19 cellular contexts compared by ENCODE assay signal in genomic region chr7:112163021-112163310, GRCh38. TPM values are rescaled to one million over a fixed set of nuclear protein-coding genes. Genes with fewer than 3 reads are reported as not detected.
DNase-seq lines count a peak whose midpoint lies in the region; ATAC-seq, FAIRE-seq and TF ChIP-seq lines count a peak whose summit lies in the region.
"Had no signal": no experiment of that assay in that cellular context is flagged by ENCODE, and none has a peak within 500 bp of the region (broad histone marks: within the 10 kb centered on the region; RNA-seq: fewer than 3 reads in every experiment).

No MANE protein-coding gene starts in this region.

- dilution Hi-C loops in endothelial cell of umbilical vein (cut with MboI; ENCODE audit: extremely low pct_ligation_motif_present, low sequenced_read_pairs), result no loop called here

- ATAC-seq in SK-N-SH treated with all-trans-retinoic acid at 6 μM for 48 hours (no peak), GM19467 (IDR thresholded peaks at IDR 0.05; ENCODE audit: unreplicated experiment) (no peak)

- H4K20me1 ChIP-seq in SK-N-SH (ENCODE audit: insufficient read depth) (no peaks in the 10 kb centered on the region), endothelial cell of umbilical vein (replicated peaks; ENCODE audit: control insufficient read depth, extremely low read depth, insufficient read depth, low read length) (no peaks in the 10 kb centered on the region)

- TF ChIP-seq POLR2A in endothelial cell of umbilical vein (IDR thresholded peaks at IDR 0.05; ENCODE audit: low read depth, low read length) (no peak), uterus (IDR thresholded peaks at IDR 0.05) (no peak)

- no peaks in the 10 kb centered on the region for H3K9me1 ChIP-seq in endothelial cell of umbilical vein (replicated peaks; ENCODE audit: control insufficient read depth, extremely low read depth, insufficient read depth, low read length)

- H3F3A ChIP-seq in SK-N-SH (replicated peaks; ENCODE audit: insufficient read depth), result peaks cover 13% of the 10 kb centered on the region

- H3K27me3 ChIP-seq in SK-N-SH (ENCODE audit: insufficient read depth), result no peaks in the 10 kb centered on the region
- no peaks in the 10 kb centered on the region for H3K27me3 ChIP-seq in endothelial cell of umbilical vein (ENCODE audit: control insufficient read depth in 2 of 2, insufficient read depth in 2 of 2, low read length in 2 of 2)
- H3K27me3 ChIP-seq in uterus, result no peaks in the 10 kb centered on the region
- H3K27me3 ChIP-seq: pancreas, Peyer's patch, testis had no signal

- no peak for TF ChIP-seq RAD21 in SK-N-SH (IDR thresholded peaks at IDR 0.05; ENCODE audit: low read length)

- H3K36me3 ChIP-seq in SK-N-SH (replicated peaks in 1 of 2; ENCODE audit: control insufficient read depth in 1 of 2, insufficient read depth in 2 of 2, low read length in 1 of 2), result no peaks in the 10 kb centered on the region
- H3K36me3 ChIP-seq in endothelial cell of umbilical vein (ENCODE audit: control insufficient read depth in 2 of 2, extremely low read depth in 1 of 2, insufficient read depth in 2 of 2, low read length in 2 of 2), result no peaks in the 10 kb centered on the region
- no peaks in the 10 kb centered on the region for H3K36me3 ChIP-seq in mesodermal cell (ENCODE audit: control insufficient read depth, insufficient read depth, low read length)
- no peaks in the 10 kb centered on the region for H3K36me3 ChIP-seq in uterus
- H3K36me3 ChIP-seq: pancreas, Peyer's patch had no signal

- 63% methylated on average over 2 of the region's 2 CpGs for WGBS in SK-N-SH (ENCODE audit: low lambda C conversion rate)
- 38% methylated on average over 1 of the region's 2 CpGs; no CpG with 5 or more reads in 1 of the 2 experiments for WGBS in mesodermal cell (ENCODE audit: insufficient coverage in 2 of 2), 2 experiments

- H3K27ac ChIP-seq in SK-N-SH (ENCODE audit: low read depth in 2 of 2, low read length in 1 of 2) (peak overlapping the region in 1 of 2 experiments; percentile 80; a peak in 1 of 4 replicates), endothelial cell of umbilical vein (ENCODE audit: insufficient read depth, low read depth, low read length) (peak overlapping the region; percentile 68), mesodermal cell (ENCODE audit: low read depth, low read length, severe bottlenecking) (peak overlapping the region; percentile 92), uterus (peak overlapping the region; percentile 2 to 60)
- H3K27ac ChIP-seq: 22Rv1, pancreas, Peyer's patch had no signal

- TF ChIP-seq EP300 in SK-N-SH (IDR thresholded peaks at IDR 0.05; ENCODE audit: borderline replicate concordance in 1 of 2, low read depth in 1 of 2, low read length in 1 of 2), result no peak

- BruUV-seq in endothelial cell of umbilical vein (replicated peaks; lab: Mats Ljungman, UMichigan), result no TSS peak

- intact Hi-C loops in endothelial cell of umbilical vein (cut with micrococcal nuclease), result no loop called here
- intact Hi-C loops in uterus (cut with DNase I; ENCODE audit: low total_unique reads), result no loop called here

- FAIRE-seq in endothelial cell of umbilical vein (lab: Jason Lieb, UNC), result no peak
- FAIRE-seq: pancreas had no signal

- no peak for TF ChIP-seq CTCF in SK-N-SH (IDR thresholded peaks at IDR 0.05)
- no peak for TF ChIP-seq CTCF in endothelial cell of umbilical vein (IDR thresholded peaks at IDR 0.05; ENCODE audit: extremely low read depth in 1 of 2, insufficient read depth in 1 of 2, low read depth in 1 of 2, low read length in 2 of 2)
- no peak for TF ChIP-seq CTCF in uterus (IDR thresholded peaks at IDR 0.05)

- DNase-seq in SK-N-SH (no peak), endothelial cell of umbilical vein (ENCODE audit: low read depth, low spot score) (peak; percentile 74), uterus (no peak), AG08395 (ENCODE audit: low spot score) (no peak)
- DNase-seq in activated naive CD4-positive, alpha-beta T cell treated with Interleukin-2 at 50 U/mL for 16 hours, result no peak
- DNase-seq: activated CD4-positive, alpha-beta T cell treated with anti-CD3 and anti-CD28 coated beads, Interleukin-2, amount 50 U/mL, for 4 hours; activated naive CD4-positive, alpha-beta T cell treated with anti-CD3 and anti-CD28 coated beads, Interleukin-2, amount 50 U/mL, for 16 hours; H7; NCI-H2171 treated with DMSO at 0.1 percent for 48 hours; NCI-H82; pancreas; Peyer's patch; stimulated activated CD4-positive, alpha-beta T cell treated with anti-CD3 and anti-CD28 coated beads, Interleukin-4, amount 100 ng/mL, for 1 hour; SW 1271; testis had no signal

- H3K9me2 ChIP-seq in SK-N-SH, result no peaks in the 10 kb centered on the region

- CTCF ChIA-PET in SK-N-SH (lab: Yijun Ruan, JAX) (interaction anchor here (1.0 to 4.4 kb wide), 3 partner anchors 12 to 278 kb away, joined by 3 to 17 read pairs (median 3); no protein-coding TSS in a partner anchor), endothelial cell of umbilical vein (lab: Charles Lee) (interaction anchor here (0.8 to 1.7 kb wide), 4 partner anchors 18 to 36 kb away, joined by 3 to 4 read pairs (median 4); no protein-coding TSS in a partner anchor)

- H3K79me2 ChIP-seq in SK-N-SH (ENCODE audit: insufficient read depth) (no peaks in the 10 kb centered on the region), endothelial cell of umbilical vein (ENCODE audit: control insufficient read depth, insufficient read depth, low read length) (peaks cover 96% of the 10 kb centered on the region)

- H3K9ac ChIP-seq in SK-N-SH (no peak overlapping the region), endothelial cell of umbilical vein (replicated peaks; ENCODE audit: extremely low read depth, insufficient read depth, low read length) (peak overlapping the region; percentile 33)

- H3K9me3 ChIP-seq in SK-N-SH (no peaks in the 10 kb centered on the region), endothelial cell of umbilical vein (replicated peaks; ENCODE audit: control insufficient read depth, insufficient read depth, low read length) (no peaks in the 10 kb centered on the region), mesodermal cell (ENCODE audit: control insufficient read depth, low read length) (no peaks in the 10 kb centered on the region), uterus (no peaks in the 10 kb centered on the region)
- H3K9me3 ChIP-seq: pancreas, Peyer's patch, testis had no signal

- H3K4me1 ChIP-seq in SK-N-SH (ENCODE audit: control insufficient read depth in 1 of 2, insufficient read depth in 2 of 2, low read depth in 1 of 2, low read length in 1 of 2) (peaks cover 29 to 47% of the 10 kb centered on the region in 2 experiments), endothelial cell of umbilical vein (ENCODE audit: control insufficient read depth, extremely low read depth, insufficient read depth, low read length) (peaks cover 75% of the 10 kb centered on the region), mesodermal cell (ENCODE audit: control insufficient read depth, insufficient read depth, low read length, poor library complexity, severe bottlenecking) (peaks cover 45% of the 10 kb centered on the region), uterus (no peaks in the 10 kb centered on the region)

- POLR2A ChIA-PET in SK-N-SH (lab: Yijun Ruan, JAX) (no interaction called here), endothelial cell of umbilical vein (lab: Charles Lee) (no interaction called here)

- no peak overlapping the region for H2AFZ ChIP-seq in SK-N-SH (ENCODE audit: low read depth)
- no peak overlapping the region for H2AFZ ChIP-seq in endothelial cell of umbilical vein (ENCODE audit: low read depth, low read length)

- peak overlapping the region; percentile 67; the same call in 1 of the 2 replicates for H3K4me2 ChIP-seq in SK-N-SH
- H3K4me2 ChIP-seq in endothelial cell of umbilical vein (ENCODE audit: insufficient read depth, low read length), result peak overlapping the region; percentile 81

- H3K4me3 ChIP-seq in SK-N-SH (ENCODE audit: low read depth in 2 of 2, low read length in 1 of 2), result no peak overlapping the region
- H3K4me3 ChIP-seq in endothelial cell of umbilical vein (replicated peaks in 1 of 3; ENCODE audit: insufficient read depth in 1 of 3, low read depth in 1 of 3, low read length in 3 of 3), result no peak overlapping the region
- no peak overlapping the region for H3K4me3 ChIP-seq in mesodermal cell (ENCODE audit: extremely low read depth, insufficient read depth, low read length, poor library complexity, severe bottlenecking)
- H3K4me3 ChIP-seq in uterus, result no peak overlapping the region
- H3K4me3 ChIP-seq: pancreas, Peyer's patch, testis had no signal

TF ChIP-seq in SK-N-SH treated with all-trans-retinoic acid at 6 μM for 48 hours, 23 proteins besides CTCF, POLR2A, EP300 and RAD21 (continues in another document):
- no peak for TF ChIP-seq ZFP30 (CRISPR knock-in tag; IDR thresholded peaks at IDR 0.05)

RNA-seq across cellular contexts. Expression of gene DOCK4, which starts 43.2 kb away (rescaled TPM):
- 8.5 and 8.9 TPM in 2 replicates for polyA plus RNA-seq in SK-N-SH (2012; rRNA removed)
- polyA plus RNA-seq in SK-N-SH (2012; cell fraction: cytosol; rRNA removed), result 9.0 and 9.5 TPM in 2 replicates
- 12.5 and 19.7 TPM in 2 replicates for polyA plus RNA-seq in SK-N-SH (2012; cell fraction: nucleus; rRNA removed)
- total RNA-seq in endothelial cell of umbilical vein, result 164 TPM in 2 replicates
- polyA plus RNA-seq in endothelial cell of umbilical vein, result 37.5 and 47.4 TPM in 2 replicates
- polyA plus RNA-seq in endothelial cell of umbilical vein (2011; cell fraction: cytosol; rRNA removed), result 37.7 and 38.6 TPM in 2 replicates
- polyA plus RNA-seq in endothelial cell of umbilical vein (2011; cell fraction: nucleus; rRNA removed), result 168 and 178 TPM in 2 replicates
- polyA plus RNA-seq in endothelial cell of umbilical vein (2012), result 69.2 and 79.1 TPM in 2 replicates
- 246 and 289 TPM in 2 replicates for polyA minus RNA-seq in endothelial cell of umbilical vein
- polyA minus RNA-seq in endothelial cell of umbilical vein (2011; cell fraction: cytosol; rRNA and poly(A)+ RNA removed), result 1.7 TPM
- polyA minus RNA-seq in endothelial cell of umbilical vein (2011; cell fraction: nucleus; rRNA and poly(A)+ RNA removed), result 603 and 865 TPM in 2 replicates
- 39.2 TPM for polyA plus RNA-seq in mesodermal cell (2013, experiment 1 of 2)
- 36.4 TPM for polyA plus RNA-seq in mesodermal cell (2013, experiment 2 of 2)
- total RNA-seq in uterus, result 100 to 1,000 TPM in 1 of 4 donors, 10 to 100 TPM in 3; 48.8 to 217 (median 72.3) TPM

RNA-seq across cellular contexts. Expression of gene ZNF277, which starts 43.5 kb away (rescaled TPM):
- polyA plus RNA-seq in SK-N-SH (2012; rRNA removed) (11.5 and 12.9 TPM in 2 replicates), endothelial cell of umbilical vein (4.6 and 7.8 TPM in 2 replicates)
- polyA plus RNA-seq in SK-N-SH (2012; cell fraction: cytosol; rRNA removed), result 19.4 and 23.0 TPM in 2 replicates
- 3.1 and 7.6 TPM in 2 replicates for polyA plus RNA-seq in SK-N-SH (2012; cell fraction: nucleus; rRNA removed)
- total RNA-seq in endothelial cell of umbilical vein (19.0 and 22.6 TPM in 2 replicates), uterus (10 to 100 TPM; 14.4 to 44.9 (median 21.4) TPM)
- polyA plus RNA-seq in endothelial cell of umbilical vein (2011; cell fraction: cytosol; rRNA removed), result 11.9 and 13.0 TPM in 2 replicates
- 6.8 and 7.8 TPM in 2 replicates for polyA plus RNA-seq in endothelial cell of umbilical vein (2011; cell fraction: nucleus; rRNA removed)
- polyA plus RNA-seq in endothelial cell of umbilical vein (2012), result 19.8 and 22.3 TPM in 2 replicates
- polyA minus RNA-seq in endothelial cell of umbilical vein, result 8.4 and 11.6 TPM in 2 replicates
- polyA minus RNA-seq in endothelial cell of umbilical vein (2011; cell fraction: cytosol; rRNA and poly(A)+ RNA removed), result 10.2 TPM
- 15.1 and 21.9 TPM in 2 replicates for polyA minus RNA-seq in endothelial cell of umbilical vein (2011; cell fraction: nucleus; rRNA and poly(A)+ RNA removed)
- 37.7 TPM for polyA plus RNA-seq in mesodermal cell (2013, experiment 1 of 2)
- polyA plus RNA-seq in mesodermal cell (2013, experiment 2 of 2), result 41.5 TPM
